In genomic region chr5:173910215-173910614, GRCh38 we compare ENCODE assay signal across 17 cellular contexts.
"Had no signal": no experiment of that assay in that cellular context is flagged by ENCODE, and none has a peak within 500 bp of the region (broad histone marks: within the 10 kb centered on the region; RNA-seq: fewer than 3 reads in every experiment).

No MANE protein-coding gene starts in this region.

- H3K4me3 ChIP-seq: esophagus squamous epithelium, lower lobe of right lung had no signal

- H3K9me3 ChIP-seq: esophagus squamous epithelium, lower lobe of right lung had no signal

- H3K27me3 ChIP-seq: esophagus squamous epithelium had no signal

- H3K27me3 Mint-ChIP-seq: activated CD4-positive, alpha-beta memory T cell treated with anti-CD3 and anti-CD28 coated beads for 36 hours; activated CD4-positive, alpha-beta T cell treated with anti-CD3 and anti-CD28 coated beads for 36 hours; activated naive CD4-positive, alpha-beta T cell treated with anti-CD3 and anti-CD28 coated beads, Interleukin-2, amount 50 U/mL, for 24 hours; central memory CD8-positive, alpha-beta T cell; stimulated activated memory B cell treated with anti-CD40 and anti-IgM and Interleukin-4, amounts not matched to agents 10 μg/mL and 1 μg/mL and 100 μg/mL, for 72 hours; type B pancreatic cell had no signal

- ATAC-seq: activated CD4-positive, alpha-beta T cell treated with anti-CD3 and anti-CD28 coated beads for 36 hours; activated T-cell treated with anti-CD3 and anti-CD28 coated beads, Interleukin-2, amount 50 U/mL, for 4 hours; stimulated activated memory B cell treated with anti-CD40 and anti-IgM and Interleukin-4, amounts not matched to agents 10 μg/mL and 1 μg/mL and 100 μg/mL, for 72 hours had no signal

- H3K27ac Mint-ChIP-seq: activated CD4-positive, alpha-beta memory T cell treated with anti-CD3 and anti-CD28 coated beads for 36 hours; activated CD4-positive, alpha-beta T cell treated with anti-CD3 and anti-CD28 coated beads for 36 hours; activated naive CD4-positive, alpha-beta T cell treated with anti-CD3 and anti-CD28 coated beads, Interleukin-2, amount 50 U/mL, for 24 hours; immature natural killer cell; stimulated activated memory B cell treated with anti-CD40 and anti-IgM and Interleukin-4, amounts not matched to agents 10 μg/mL and 1 μg/mL and 100 μg/mL, for 72 hours; T-helper 1 cell treated with Interleukin-12 subunit alpha and Interleukin-12 subunit beta and Interleukin-4 antibody, amounts not matched to agents 30 μg/mL and 1 μg/mL, for 36 hours; type B pancreatic cell had no signal

- H3K4me3 Mint-ChIP-seq: activated CD4-positive, alpha-beta memory T cell treated with anti-CD3 and anti-CD28 coated beads for 36 hours; activated CD4-positive, alpha-beta T cell treated with anti-CD3 and anti-CD28 coated beads for 36 hours; activated naive CD4-positive, alpha-beta T cell treated with anti-CD3 and anti-CD28 coated beads, Interleukin-2, amount 50 U/mL, for 24 hours; activated T-cell treated with anti-CD3 and anti-CD28 coated beads, Interleukin-2, amount 50 U/mL, for 4 hours; central memory CD8-positive, alpha-beta T cell; immature natural killer cell; neural crest cell; stimulated activated memory B cell treated with anti-CD40 and anti-IgM and Interleukin-4, amounts not matched to agents 10 μg/mL and 1 μg/mL and 100 μg/mL, for 72 hours; T-helper 1 cell treated with Interleukin-12 subunit alpha and Interleukin-12 subunit beta and Interleukin-4 antibody, amounts not matched to agents 30 μg/mL and 1 μg/mL, for 36 hours; type B pancreatic cell had no signal

- DNase-seq: activated CD4-positive, alpha-beta memory T cell treated with anti-CD3 and anti-CD28 coated beads for 36 hours; activated CD4-positive, alpha-beta T cell treated with anti-CD3 and anti-CD28 coated beads for 36 hours; activated effector memory CD4-positive, alpha-beta T cell treated with anti-CD3 and anti-CD28 coated beads, Interleukin-2, amount 50 U/mL, for 16 hours; activated T-cell treated with anti-CD3 and anti-CD28 coated beads, Interleukin-2, amount 50 U/mL, for 4 hours; amniotic stem cell; cortex of kidney; effector CD8-positive, alpha-beta T cell; esophagus squamous epithelium; immature natural killer cell; lower lobe of right lung; stimulated activated CD4-positive, alpha-beta T cell treated with anti-CD3 and anti-CD28 coated beads, Interleukin-2, amount 100 ng/mL, for 48 hours had no signal

- H3K9me3 Mint-ChIP-seq: activated CD4-positive, alpha-beta memory T cell treated with anti-CD3 and anti-CD28 coated beads for 36 hours; activated naive CD4-positive, alpha-beta T cell treated with anti-CD3 and anti-CD28 coated beads, Interleukin-2, amount 50 U/mL, for 24 hours; activated T-cell treated with anti-CD3 and anti-CD28 coated beads, Interleukin-2, amount 50 U/mL, for 4 hours; central memory CD8-positive, alpha-beta T cell; immature natural killer cell; neural crest cell; stimulated activated memory B cell treated with anti-CD40 and anti-IgM and Interleukin-4, amounts not matched to agents 10 μg/mL and 1 μg/mL and 100 μg/mL, for 72 hours; T-helper 1 cell treated with Interleukin-12 subunit alpha and Interleukin-12 subunit beta and Interleukin-4 antibody, amounts not matched to agents 30 μg/mL and 1 μg/mL, for 36 hours; type B pancreatic cell had no signal

- H3K27ac ChIP-seq: lower lobe of right lung had no signal
